ENCODE assay signal across 1 cellular context in the genomic region with DNA sequence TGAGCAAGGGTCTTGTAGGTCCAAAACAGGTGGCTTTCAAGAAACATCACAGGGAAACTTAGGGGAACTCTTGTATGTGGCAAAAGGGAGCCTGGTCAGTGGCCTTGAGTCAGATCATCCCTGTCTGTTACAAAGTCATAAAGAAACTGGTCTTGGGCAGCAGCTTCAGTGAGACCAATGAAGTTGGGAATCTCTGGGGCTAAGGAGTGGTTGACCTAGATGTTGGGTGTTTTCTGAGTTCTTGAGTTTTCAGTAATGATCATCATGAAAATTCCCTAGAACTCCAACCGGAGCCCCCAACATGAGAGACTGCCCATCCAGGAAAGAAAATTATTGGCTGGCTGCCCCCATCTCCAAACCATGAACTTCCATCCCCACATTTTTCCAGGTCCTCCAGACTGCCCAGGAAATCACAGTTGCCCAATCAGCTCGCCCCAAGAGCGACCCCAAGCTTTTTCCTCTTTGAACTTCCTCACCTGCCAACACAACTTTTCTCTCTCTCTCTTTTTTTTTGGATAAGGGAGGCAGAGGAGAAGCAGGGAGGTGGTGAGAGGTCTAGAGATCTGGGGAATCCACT.
TF ChIP-seq lines count a peak whose summit lies in the region.

No MANE protein-coding gene starts in this region.

TF ChIP-seq in GM12878, 131 proteins besides CTCF, POLR2A, EP300 and RAD21 (continued from another document):
- TF ChIP-seq ZBTB4 (CRISPR knock-in tag; IDR thresholded peaks at IDR 0.05) (peak; percentile 76), EZH2 (IDR thresholded peaks at IDR 0.05; ENCODE audit: borderline replicate concordance, control insufficient read depth, low read depth, low read length) (no peak), PKNOX1 (IDR thresholded peaks at IDR 0.05) (no peak), ZBED1 (IDR thresholded peaks at IDR 0.05; ENCODE audit: borderline replicate concordance) (peak; percentile 70; the same call in 1 of the 2 replicates), BACH1 (IDR thresholded peaks at IDR 0.05; ENCODE audit: borderline replicate concordance) (no peak; the same call in none of the 2 replicates), SMC3 (IDR thresholded peaks at IDR 0.05; ENCODE audit: borderline replicate concordance, low read length) (no peak), NBN (IDR thresholded peaks at IDR 0.05) (no peak), CREB1 (IDR thresholded peaks at IDR 0.05; ENCODE audit: low read depth) (no peak), RBBP5 (conservative IDR thresholded peaks at IDR 0.05) (no peak), BCL11A (IDR thresholded peaks at IDR 0.05; ENCODE audit: low read depth, low read length) (peak; percentile 89; the same call in 1 of the 2 replicates), ZBTB33 (IDR thresholded peaks at IDR 0.05) (no peak), CBX5 (IDR thresholded peaks at IDR 0.05; ENCODE audit: low read depth) (0 out of 2 replicates have a peak, but pooled peaks have one; percentile 17), BMI1 (IDR thresholded peaks at IDR 0.05; ENCODE audit: borderline replicate concordance) (peak; percentile 38; the same call in 1 of the 2 replicates), KLF5 (IDR thresholded peaks at IDR 0.05; ENCODE audit: partially characterized antibody) (no peak), NR2C1 (IDR thresholded peaks at IDR 0.05) (no peak), ZZZ3 (IDR thresholded peaks at IDR 0.05; ENCODE audit: control insufficient read depth, insufficient read length, low read depth) (no peak)
- TF ChIP-seq, protein P1, sequence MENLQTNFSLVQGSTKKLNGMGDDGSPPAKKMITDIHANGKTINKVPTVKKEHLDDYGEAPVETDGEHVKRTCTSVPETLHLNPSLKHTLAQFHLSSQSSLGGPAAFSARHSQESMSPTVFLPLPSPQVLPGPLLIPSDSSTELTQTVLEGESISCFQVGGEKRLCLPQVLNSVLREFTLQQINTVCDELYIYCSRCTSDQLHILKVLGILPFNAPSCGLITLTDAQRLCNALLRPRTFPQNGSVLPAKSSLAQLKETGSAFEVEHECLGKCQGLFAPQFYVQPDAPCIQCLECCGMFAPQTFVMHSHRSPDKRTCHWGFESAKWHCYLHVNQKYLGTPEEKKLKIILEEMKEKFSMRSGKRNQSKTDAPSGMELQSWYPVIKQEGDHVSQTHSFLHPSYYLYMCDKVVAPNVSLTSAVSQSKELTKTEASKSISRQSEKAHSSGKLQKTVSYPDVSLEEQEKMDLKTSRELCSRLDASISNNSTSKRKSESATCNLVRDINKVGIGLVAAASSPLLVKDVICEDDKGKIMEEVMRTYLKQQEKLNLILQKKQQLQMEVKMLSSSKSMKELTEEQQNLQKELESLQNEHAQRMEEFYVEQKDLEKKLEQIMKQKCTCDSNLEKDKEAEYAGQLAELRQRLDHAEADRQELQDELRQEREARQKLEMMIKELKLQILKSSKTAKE (IDR thresholded peaks at IDR 0.05; ENCODE audit: low read depth, poor library complexity, severe bottlenecking): peak; percentile 81
- TF ChIP-seq, protein P2, sequence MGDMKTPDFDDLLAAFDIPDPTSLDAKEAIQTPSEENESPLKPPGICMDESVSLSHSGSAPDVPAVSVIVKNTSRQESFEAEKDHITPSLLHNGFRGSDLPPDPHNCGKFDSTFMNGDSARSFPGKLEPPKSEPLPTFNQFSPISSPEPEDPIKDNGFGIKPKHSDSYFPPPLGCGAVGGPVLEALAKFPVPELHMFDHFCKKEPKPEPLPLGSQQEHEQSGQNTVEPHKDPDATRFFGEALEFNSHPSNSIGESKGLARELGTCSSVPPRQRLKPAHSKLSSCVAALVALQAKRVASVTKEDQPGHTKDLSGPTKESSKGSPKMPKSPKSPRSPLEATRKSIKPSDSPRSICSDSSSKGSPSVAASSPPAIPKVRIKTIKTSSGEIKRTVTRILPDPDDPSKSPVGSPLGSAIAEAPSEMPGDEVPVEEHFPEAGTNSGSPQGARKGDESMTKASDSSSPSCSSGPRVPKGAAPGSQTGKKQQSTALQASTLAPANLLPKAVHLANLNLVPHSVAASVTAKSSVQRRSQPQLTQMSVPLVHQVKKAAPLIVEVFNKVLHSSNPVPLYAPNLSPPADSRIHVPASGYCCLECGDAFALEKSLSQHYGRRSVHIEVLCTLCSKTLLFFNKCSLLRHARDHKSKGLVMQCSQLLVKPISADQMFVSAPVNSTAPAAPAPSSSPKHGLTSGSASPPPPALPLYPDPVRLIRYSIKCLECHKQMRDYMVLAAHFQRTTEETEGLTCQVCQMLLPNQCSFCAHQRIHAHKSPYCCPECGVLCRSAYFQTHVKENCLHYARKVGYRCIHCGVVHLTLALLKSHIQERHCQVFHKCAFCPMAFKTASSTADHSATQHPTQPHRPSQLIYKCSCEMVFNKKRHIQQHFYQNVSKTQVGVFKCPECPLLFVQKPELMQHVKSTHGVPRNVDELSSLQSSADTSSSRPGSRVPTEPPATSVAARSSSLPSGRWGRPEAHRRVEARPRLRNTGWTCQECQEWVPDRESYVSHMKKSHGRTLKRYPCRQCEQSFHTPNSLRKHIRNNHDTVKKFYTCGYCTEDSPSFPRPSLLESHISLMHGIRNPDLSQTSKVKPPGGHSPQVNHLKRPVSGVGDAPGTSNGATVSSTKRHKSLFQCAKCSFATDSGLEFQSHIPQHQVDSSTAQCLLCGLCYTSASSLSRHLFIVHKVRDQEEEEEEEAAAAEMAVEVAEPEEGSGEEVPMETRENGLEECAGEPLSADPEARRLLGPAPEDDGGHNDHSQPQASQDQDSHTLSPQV (IDR thresholded peaks at IDR 0.05): no peak
